ENCODE assay signal across 21 cellular contexts in the genomic region with DNA sequence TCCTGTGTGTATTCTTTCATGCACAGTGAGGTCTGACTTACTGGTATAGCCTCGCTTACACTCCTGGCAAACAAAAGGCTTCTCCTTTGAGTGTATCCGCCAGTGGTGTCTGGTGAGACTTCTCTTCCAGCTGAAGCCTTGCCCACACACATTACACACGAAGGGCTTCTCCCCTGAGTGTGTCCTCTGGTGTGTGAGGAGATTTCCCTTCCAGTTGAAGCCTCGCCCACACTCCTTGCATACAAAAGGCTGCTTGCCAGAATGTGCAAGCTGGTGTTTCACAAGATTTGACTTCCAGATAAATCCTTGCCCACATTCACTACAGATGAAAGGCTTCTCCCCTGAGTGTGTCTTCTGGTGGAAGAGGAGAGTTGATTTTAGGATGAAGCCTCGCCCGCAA.
"Had no signal": no experiment of that assay in that cellular context is flagged by ENCODE, and none has a peak within 500 bp of the region (broad histone marks: within the 10 kb centered on the region; RNA-seq: fewer than 3 reads in every experiment).

No MANE protein-coding gene starts in this region.

- H3K27ac Mint-ChIP-seq: activated B cell treated with CpG ODN at 0.5 μM for 24 hours; activated CD4-positive, alpha-beta T cell treated with anti-CD3 and anti-CD28 coated beads, Interleukin-2, amount 10 ng/mL, durations not matched to agents 24 days and 14 days; activated naive CD8-positive, alpha-beta T cell treated with anti-CD3 and anti-CD28 coated beads for 36 hours; T-helper 17 cell had no signal

- H3K27me3 Mint-ChIP-seq: activated B cell treated with CpG ODN at 0.5 μM for 24 hours; activated CD4-positive, alpha-beta T cell treated with anti-CD3 and anti-CD28 coated beads, Interleukin-2, amount 10 ng/mL, durations not matched to agents 24 days and 14 days; activated naive CD4-positive, alpha-beta T cell treated with anti-CD3 and anti-CD28 coated beads, Interleukin-2, amount 10 ng/mL, durations not matched to agents 7 days and 5 days; activated naive CD8-positive, alpha-beta T cell treated with anti-CD3 and anti-CD28 coated beads for 36 hours; T-helper 17 cell had no signal

- ATAC-seq: activated T-cell treated with anti-CD3 and anti-CD28 coated beads, Interleukin-2, amount 50 U/mL, for 4 hours; T-helper 17 cell had no signal

- H3K9me3 Mint-ChIP-seq: activated B cell treated with CpG ODN at 0.5 μM for 24 hours; activated naive CD4-positive, alpha-beta T cell treated with anti-CD3 and anti-CD28 coated beads, Interleukin-2, amount 10 ng/mL, durations not matched to agents 7 days and 5 days; activated T-cell treated with anti-CD3 and anti-CD28 coated beads, Interleukin-2, amount 50 U/mL, for 4 hours had no signal

- H3K4me3 ChIP-seq: PC-9 had no signal

- H3K4me1 Mint-ChIP-seq: activated B cell treated with CpG ODN at 0.5 μM for 24 hours; activated naive CD4-positive, alpha-beta T cell treated with anti-CD3 and anti-CD28 coated beads, Interleukin-2, amount 10 ng/mL, durations not matched to agents 7 days and 5 days had no signal

- H3K9ac ChIP-seq: KMS-11 had no signal

- DNase-seq: activated B cell treated with CpG ODN at 0.5 μM for 24 hours; activated CD4-positive, alpha-beta T cell treated with anti-CD3 and anti-CD28 coated beads for 1 hour; activated CD4-positive, alpha-beta T cell treated with anti-CD3 and anti-CD28 coated beads, Interleukin-2, amount 10 ng/mL, durations not matched to agents 24 days and 14 days; activated CD4-positive, alpha-beta T cell treated with anti-CD3 and anti-CD28 coated beads, Interleukin-2, amount 50 U/mL, for 48 hours; activated CD8-positive, alpha-beta memory T cell treated with anti-CD3 and anti-CD28 coated beads for 24 hours; activated gamma-delta T cell; activated naive CD4-positive, alpha-beta T cell treated with anti-CD3 and anti-CD28 coated beads, Interleukin-2, amount 10 ng/mL, durations not matched to agents 7 days and 5 days; activated naive CD8-positive, alpha-beta T cell treated with anti-CD3 and anti-CD28 coated beads for 36 hours; activated T-cell treated with anti-CD3 and anti-CD28 coated beads, Interleukin-2, amount 50 U/mL, for 4 hours; MM.1S; NCI-H1105 treated with DMSO at 0.1 percent for 48 hours; NCI-H1436 treated with DMSO at 0.1 percent for 48 hours; NCI-H187; NCI-H2081; NCI-H446; NCI-H524; PC-9; SIG-M5; T-helper 17 cell; T1000 had no signal

- H3K4me3 Mint-ChIP-seq: activated B cell treated with CpG ODN at 0.5 μM for 24 hours; activated CD4-positive, alpha-beta T cell treated with anti-CD3 and anti-CD28 coated beads, Interleukin-2, amount 10 ng/mL, durations not matched to agents 24 days and 14 days; activated naive CD4-positive, alpha-beta T cell treated with anti-CD3 and anti-CD28 coated beads, Interleukin-2, amount 10 ng/mL, durations not matched to agents 7 days and 5 days; activated naive CD8-positive, alpha-beta T cell treated with anti-CD3 and anti-CD28 coated beads for 36 hours; activated T-cell treated with anti-CD3 and anti-CD28 coated beads, Interleukin-2, amount 50 U/mL, for 4 hours; T-helper 17 cell had no signal

- H3K27ac ChIP-seq: KMS-11, PC-9 had no signal
